ENCODE assay signal across 8 cellular contexts in the genomic region with DNA sequence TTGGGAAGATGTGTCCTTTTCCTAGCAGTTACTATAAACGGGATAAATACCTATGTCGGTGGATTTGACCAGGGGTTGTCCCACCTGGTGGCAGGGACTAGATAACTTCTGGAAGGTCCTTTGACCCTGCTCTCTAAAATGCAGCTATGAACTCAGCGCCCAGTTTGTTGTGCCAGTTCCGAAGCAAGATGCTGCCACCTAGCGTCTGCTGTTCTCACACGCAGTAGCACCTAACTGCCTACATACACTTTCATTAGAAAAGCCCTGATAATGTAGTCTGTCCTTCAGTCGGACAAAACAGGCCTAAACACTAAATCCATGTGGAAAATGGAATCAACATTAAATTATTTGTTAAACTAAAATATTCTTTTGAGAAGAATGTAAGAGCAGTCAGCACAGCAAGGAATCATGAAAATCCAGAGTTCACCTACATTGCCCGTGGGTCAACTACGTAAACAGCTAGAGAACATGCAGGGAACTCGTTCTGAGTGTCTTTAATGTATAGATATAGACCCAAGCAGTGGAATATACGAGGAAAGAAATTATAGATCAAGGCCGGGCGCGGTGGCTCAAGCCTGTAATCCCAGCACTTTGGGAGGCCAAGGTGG. TPM values are rescaled to one million over a fixed set of nuclear protein-coding genes. Genes with fewer than 3 reads are reported as not detected.
DNase-seq lines count a peak whose midpoint lies in the region; ATAC-seq and TF ChIP-seq lines count a peak whose summit lies in the region.

No MANE protein-coding gene starts in this region.

- CTCF ChIA-PET in MCF 10A (lab: Yijun Ruan, JAX), result interaction anchor here (0.6 to 7.8 kb wide), 49 partner anchors 9 to 821 kb away, joined by 3 to 131 read pairs (median 4); no protein-coding TSS in a partner anchor

- DNase-seq in AG10803 (ENCODE audit: low read depth) (peak; percentile 73), NCI-H2171 treated with DMSO at 0.1 percent for 48 hours (lab: John Stamatoyannopoulos, UW) (peak; percentile 93), MCF 10A (ENCODE audit: unreplicated experiment) (peak; percentile 68), islet precursor cell (peak; percentile 86)
- DNase-seq in stimulated activated CD4-positive, alpha-beta T cell treated with anti-CD3 and anti-CD28 coated beads, Interleukin-1b, Interleukin-23, amount 100 ng/mL, for 1 hour (ENCODE audit: low read depth in 2 of 2), result peak; percentile 34 to 50

- no peak overlapping the region for H3K4me3 ChIP-seq in AG10803 (ENCODE audit: low read length)

- H3K4me1 Mint-ChIP-seq in MCF 10A (ENCODE audit: insufficient read depth, unreplicated experiment), result no peaks in the 10 kb centered on the region

- BruUV-seq in MCF 10A (replicated peaks; lab: Mats Ljungman, UMichigan), result no TSS peak

- H3K36me3 Mint-ChIP-seq in MCF 10A (ENCODE audit: insufficient read depth, unreplicated experiment), result no peaks in the 10 kb centered on the region

- H3K4me3 Mint-ChIP-seq in MCF 10A (ENCODE audit: unreplicated experiment), result no peak overlapping the region

- POLR2A ChIA-PET in MCF 10A (lab: Yijun Ruan, JAX), result interaction anchor here (0.5 to 2.1 kb wide), 4 partner anchors 11 to 504 kb away, joined by 3 to 10 read pairs (median 4); no protein-coding TSS in a partner anchor

- H3K9me3 Mint-ChIP-seq in MCF 10A (ENCODE audit: unreplicated experiment), result no peaks in the 10 kb centered on the region

- H3K27ac Mint-ChIP-seq in MCF 10A (ENCODE audit: low read depth, unreplicated experiment), result no peak overlapping the region

- ATAC-seq in GM21447 (IDR thresholded peaks at IDR 0.05; ENCODE audit: unreplicated experiment) (peak; percentile 66), GM19324 (IDR thresholded peaks at IDR 0.05; ENCODE audit: low FRiP score, unreplicated experiment) (no peak)

- intact Hi-C loops in MCF 10A (cut with micrococcal nuclease), result loop anchor here (1.0 to 10.0 kb wide), 4 partner anchors 27 to 729 kb away; a partner anchor contains a TSS

- TF ChIP-seq CTCF in AG10803 (conservative IDR thresholded peaks at IDR 0.05; ENCODE audit: low read length) (peak; percentile 97), VCaP (conservative IDR thresholded peaks at IDR 0.05) (peak; percentile 96), MCF 10A (IDR thresholded peaks at IDR 0.05; ENCODE audit: unreplicated experiment) (peak; percentile 71)

- no peaks in the 10 kb centered on the region for H3K27me3 Mint-ChIP-seq in MCF 10A (ENCODE audit: insufficient read depth, unreplicated experiment)

- H3K27ac ChIP-seq in VCaP, result no peak overlapping the region

RNA-seq across cellular contexts. Expression of a gene that starts 51.1 kb away (rescaled TPM):
- not detected in 2 replicates for total RNA-seq in MCF 10A (2022)

Comparison
In these comparisons a context has a peak if more than half of its experiments do, and no peak if none do; other contexts are left out.
1. DNase-seq: peak in every context shown above with its lines; median percentile 93 in NCI-H2171 treated with DMSO at 0.1 percent for 48 hours; 86 in islet precursor cell; 73 in AG10803; 68 in MCF 10A; 42 in stimulated activated CD4-positive, alpha-beta T cell treated with anti-CD3 and anti-CD28 coated beads, Interleukin-1b, Interleukin-23, amount 100 ng/mL, for 1 hour.